In the genomic region with DNA sequence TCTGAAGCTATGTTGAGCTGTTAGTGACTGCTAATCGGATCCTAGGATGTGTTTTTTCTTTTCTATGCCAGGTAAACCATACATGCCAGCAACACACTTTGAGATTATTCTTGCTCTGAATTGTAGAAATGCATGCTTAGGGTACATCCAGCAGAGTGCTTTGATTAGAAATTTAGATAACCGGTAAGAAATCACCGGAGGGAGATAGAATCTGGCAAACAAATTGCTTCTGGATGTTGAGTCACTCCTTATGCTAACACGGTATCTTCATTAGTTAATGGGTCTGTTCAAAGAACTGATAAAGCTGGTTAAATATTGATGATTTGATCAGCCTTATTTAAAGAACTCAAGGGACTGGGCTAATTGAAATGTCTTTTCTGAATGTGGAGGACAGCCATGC, we compare ENCODE assay signal across 17 cellular contexts.
DNase-seq lines count a peak whose midpoint lies in the region; ATAC-seq and TF ChIP-seq lines count a peak whose summit lies in the region.
"Had no signal": no experiment of that assay in that cellular context is flagged by ENCODE, and none has a peak within 500 bp of the region (broad histone marks: within the 10 kb centered on the region; RNA-seq: fewer than 3 reads in every experiment).

No MANE protein-coding gene starts in this region.

- H3K4me3 Mint-ChIP-seq in endodermal cell: no peak overlapping the region
- peak overlapping the region; percentile 10 for H3K4me3 Mint-ChIP-seq in progenitor cell of endocrine pancreas (ENCODE audit: low read depth)
- H3K4me3 Mint-ChIP-seq: CD4-positive, alpha-beta memory T cell; HFFc6 had no signal

- no peaks in the 10 kb centered on the region for H3K36me3 ChIP-seq in endodermal cell (ENCODE audit: control insufficient read depth, insufficient read depth, low read length)
- H3K36me3 ChIP-seq: HAP-1 had no signal

- H3K27me3 ChIP-seq in endodermal cell (ENCODE audit: control insufficient read depth, insufficient read depth, low read length, poor library complexity, severe bottlenecking): no peaks in the 10 kb centered on the region

- H3K9me3 ChIP-seq in endodermal cell (ENCODE audit: control insufficient read depth, low read length): no peaks in the 10 kb centered on the region
- H3K9me3 ChIP-seq: HAP-1 had no signal

- WGBS in endodermal cell (ENCODE audit: insufficient coverage in 1 of 2, insufficient read length in 1 of 2), 2 experiments: 44 to 50% methylated on average over 3 to 4 of the region's 4 CpGs

- TF ChIP-seq CTCF in endodermal cell (conservative IDR thresholded peaks at IDR 0.05) (no peak), progenitor cell of endocrine pancreas (IDR thresholded peaks at IDR 0.05; ENCODE audit: unreplicated experiment) (no peak)

- ATAC-seq in HG02763 (IDR thresholded peaks at IDR 0.05; ENCODE audit: unreplicated experiment): no peak
- no peak for ATAC-seq in HG03442 (IDR thresholded peaks at IDR 0.05; ENCODE audit: unreplicated experiment)
- ATAC-seq in GM19455 (IDR thresholded peaks at IDR 0.05; ENCODE audit: unreplicated experiment): no peak

- peak; percentile 23 for DNase-seq in NCI-H146 (lab: John Stamatoyannopoulos, UW)
- DNase-seq in SK-N-DZ (ENCODE audit: low spot score): peak; percentile 34
- DNase-seq in endodermal cell: no peak
- DNase-seq in progenitor cell of endocrine pancreas (ENCODE audit: low spot score, unreplicated experiment): no peak
- no peak for DNase-seq in glomerular visceral epithelial cell (ENCODE audit: extremely low spot score)
- DNase-seq: C1 segment of cervical spinal cord; Calu3; CD4-positive, alpha-beta memory T cell; COR-L47; DMS153; DND-41; GOT3; HFFc6 had no signal

- H3K4me1 ChIP-seq in endodermal cell (ENCODE audit: control insufficient read depth, insufficient read depth, low read length): peaks cover 26% of the 10 kb centered on the region
- H3K4me1 ChIP-seq: HAP-1 had no signal

- H3K36me3 Mint-ChIP-seq in endodermal cell (ENCODE audit: low read depth): no peaks in the 10 kb centered on the region
- H3K36me3 Mint-ChIP-seq in progenitor cell of endocrine pancreas (ENCODE audit: insufficient read depth): no peaks in the 10 kb centered on the region
- H3K36me3 Mint-ChIP-seq: CD4-positive, alpha-beta memory T cell had no signal

- peak overlapping the region; percentile 53 for H3K27ac Mint-ChIP-seq in endodermal cell
- no peak overlapping the region for H3K27ac Mint-ChIP-seq in progenitor cell of endocrine pancreas
- H3K27ac Mint-ChIP-seq: CD4-positive, alpha-beta memory T cell; HFFc6 had no signal

- H3K27ac ChIP-seq in endodermal cell (ENCODE audit: low read depth, low read length): no peak overlapping the region

- H3K4me1 Mint-ChIP-seq in endodermal cell (peaks cover 68% of the 10 kb centered on the region), progenitor cell of endocrine pancreas (ENCODE audit: low read depth) (peaks cover 19% of the 10 kb centered on the region)

- no peak overlapping the region for H3K9ac ChIP-seq in endodermal cell (ENCODE audit: extremely low read depth, low read length, poor library complexity, severe bottlenecking)

- H3K9me3 Mint-ChIP-seq in endodermal cell: no peaks in the 10 kb centered on the region
- H3K9me3 Mint-ChIP-seq in progenitor cell of endocrine pancreas (ENCODE audit: low read depth): no peaks in the 10 kb centered on the region
- H3K9me3 Mint-ChIP-seq: CD4-positive, alpha-beta memory T cell; HFFc6 had no signal

- H3K27me3 Mint-ChIP-seq in endodermal cell (ENCODE audit: insufficient read depth) (no peaks in the 10 kb centered on the region), progenitor cell of endocrine pancreas (peaks cover 39% of the 10 kb centered on the region)

- H3K4me3 ChIP-seq in endodermal cell (ENCODE audit: low read length): peak overlapping the region; percentile 24
- H3K4me3 ChIP-seq: HAP-1 had no signal

Comparison
In these comparisons a context has a peak if more than half of its experiments do, and no peak if none do; other contexts are left out.
1. DNase-seq: peak in NCI-H146 (single experiment) and SK-N-DZ (single experiment); none in endodermal cell (single experiment), progenitor cell of endocrine pancreas (single experiment) and glomerular visceral epithelial cell (single experiment).